1 cellular context compared by ENCODE assay signal in genomic region chr19:7550987-7551761, GRCh38.
TF ChIP-seq lines count a peak whose summit lies in the region.

No MANE protein-coding gene starts in this region.

TF ChIP-seq in HEK293, 187 proteins besides CTCF, POLR2A, EP300 and RAD21 (continued from another document):
- TF ChIP-seq ZNF76 (tag by site-specific recombination; IDR thresholded peaks at IDR 0.05; ENCODE audit: borderline replicate concordance, low read depth) (peak; percentile 88), REPIN1 (tag by site-specific recombination; IDR thresholded peaks at IDR 0.05; ENCODE audit: low read depth) (no peak), ZSCAN18 (tag by site-specific recombination; IDR thresholded peaks at IDR 0.05) (no peak), ZBTB48 (tag by site-specific recombination; IDR thresholded peaks at IDR 0.05) (peak; percentile 54; the same call in 1 of the 2 replicates), ZNF704 (tag by site-specific recombination; IDR thresholded peaks at IDR 0.05) (no peak), ZBTB17 (tag by site-specific recombination; IDR thresholded peaks at IDR 0.05) (no peak), ZNF239 (tag by site-specific recombination; IDR thresholded peaks at IDR 0.05) (no peak), ZFP41 (tag by site-specific recombination; IDR thresholded peaks at IDR 0.05; ENCODE audit: borderline replicate concordance) (no peak), HOXD13 (CRISPR knock-in tag; IDR thresholded peaks at IDR 0.05; ENCODE audit: borderline replicate concordance) (no peak), ZNF133 (tag by site-specific recombination; IDR thresholded peaks at IDR 0.05) (no peak), ZSCAN5A (tag by site-specific recombination; IDR thresholded peaks at IDR 0.05) (no peak)
